In genomic region chr6:109867009-109867969, GRCh38 we compare ENCODE assay signal across 14 cellular contexts.
DNase-seq lines count a peak whose midpoint lies in the region; ATAC-seq and TF ChIP-seq lines count a peak whose summit lies in the region.
"Had no signal": no experiment of that assay in that cellular context is flagged by ENCODE, and none has a peak within 500 bp of the region (broad histone marks: within the 10 kb centered on the region; RNA-seq: fewer than 3 reads in every experiment).

No MANE protein-coding gene starts in this region.

- no peaks in the 10 kb centered on the region for H3K36me3 Mint-ChIP-seq in mesothelial cell of epicardium
- H3K36me3 Mint-ChIP-seq: naive thymus-derived CD4-positive, alpha-beta T cell had no signal

- ATAC-seq in SK-N-SH treated with all-trans-retinoic acid at 6 μM for 48 hours = no peak
- no peak for ATAC-seq in GM21825 (IDR thresholded peaks at IDR 0.05; ENCODE audit: unreplicated experiment)
- no peak for ATAC-seq in GM18870 (IDR thresholded peaks at IDR 0.05; ENCODE audit: unreplicated experiment)
- ATAC-seq: activated CD8-positive, alpha-beta T cell treated with anti-CD3 and anti-CD28 coated beads, Interleukin-2, amount 10 ng/mL, durations not matched to agents 7 days and 5 days; gastroesophageal sphincter; naive thymus-derived CD4-positive, alpha-beta T cell had no signal

- no peak for TF ChIP-seq POLR2A in esophagus muscularis mucosa (IDR thresholded peaks at IDR 0.05; ENCODE audit: low read depth)
- no peak for TF ChIP-seq POLR2A in uterus (IDR thresholded peaks at IDR 0.05)

- H3K4me3 ChIP-seq in SK-N-SH (ENCODE audit: low read depth in 2 of 2, low read length in 1 of 2) (no peak overlapping the region), esophagus muscularis mucosa (no peak overlapping the region), uterus (no peak overlapping the region)
- H3K4me3 ChIP-seq: gastroesophageal sphincter had no signal

- H3K27ac Mint-ChIP-seq in mesothelial cell of epicardium = peak overlapping the region; percentile 69
- H3K27ac Mint-ChIP-seq: activated CD8-positive, alpha-beta T cell treated with anti-CD3 and anti-CD28 coated beads, Interleukin-2, amount 10 ng/mL, durations not matched to agents 7 days and 5 days; naive thymus-derived CD4-positive, alpha-beta T cell had no signal

- H3K4me2 ChIP-seq in SK-N-SH = no peak overlapping the region

- H3K27me3 Mint-ChIP-seq in mesothelial cell of epicardium (ENCODE audit: low read depth) = no peaks in the 10 kb centered on the region

- no peak overlapping the region for H3K27ac ChIP-seq in SK-N-SH (ENCODE audit: low read depth in 2 of 2, low read length in 1 of 2)
- no peak overlapping the region for H3K27ac ChIP-seq in esophagus muscularis mucosa (replicated peaks in 1 of 4)
- H3K27ac ChIP-seq in uterus = peak overlapping the region; percentile 57 to 61
- H3K27ac ChIP-seq: gastroesophageal sphincter had no signal

- no peak for TF ChIP-seq RAD21 in SK-N-SH (IDR thresholded peaks at IDR 0.05; ENCODE audit: low read length)

- intact Hi-C loops in esophagus muscularis mucosa (cut with DNase I) (no loop called here), uterus (cut with DNase I; ENCODE audit: low total_unique reads) (no loop called here)

- H3K27me3 ChIP-seq in SK-N-SH (ENCODE audit: insufficient read depth) = no peaks in the 10 kb centered on the region
- no peaks in the 10 kb centered on the region for H3K27me3 ChIP-seq in esophagus muscularis mucosa
- no peaks in the 10 kb centered on the region for H3K27me3 ChIP-seq in uterus
- H3K27me3 ChIP-seq: gastroesophageal sphincter had no signal

- no peak for TF ChIP-seq EP300 in SK-N-SH (IDR thresholded peaks at IDR 0.05; ENCODE audit: borderline replicate concordance in 1 of 2, low read depth in 1 of 2, low read length in 1 of 2)
- no peak for TF ChIP-seq EP300 in esophagus muscularis mucosa (IDR thresholded peaks at IDR 0.05)

- DNase-seq in SK-N-SH (no peak), esophagus muscularis mucosa (ENCODE audit: extremely low spot score) (peak; percentile 70), mesothelial cell of epicardium (ENCODE audit: low spot score in 2 of 2, unreplicated experiment in 2 of 2) (no peak), uterus (peak; percentile 72 to 77), NCI-H1436 treated with DMSO at 0.1 percent for 48 hours (lab: John Stamatoyannopoulos, UW) (no peak)
- DNase-seq: activated CD8-positive, alpha-beta T cell treated with anti-CD3 and anti-CD28 coated beads, Interleukin-2, amount 10 ng/mL, durations not matched to agents 7 days and 5 days; amniotic stem cell; naive thymus-derived CD4-positive, alpha-beta T cell; NCI-H1436; SIG-M5 had no signal

- no peaks in the 10 kb centered on the region for H3K79me2 ChIP-seq in SK-N-SH (ENCODE audit: insufficient read depth)

- H3K36me3 ChIP-seq in SK-N-SH (replicated peaks in 1 of 2; ENCODE audit: control insufficient read depth in 1 of 2, insufficient read depth in 2 of 2, low read length in 1 of 2) (no peaks in the 10 kb centered on the region), esophagus muscularis mucosa (no peaks in the 10 kb centered on the region), uterus (no peaks in the 10 kb centered on the region)
- H3K36me3 ChIP-seq: gastroesophageal sphincter had no signal

- WGBS in SK-N-SH (ENCODE audit: low lambda C conversion rate) = 29% methylated on average over 7 of the region's 7 CpGs
- WGBS in esophagus muscularis mucosa = 41% methylated on average over 7 of the region's 7 CpGs

- H4K20me1 ChIP-seq in SK-N-SH (ENCODE audit: insufficient read depth) = no peaks in the 10 kb centered on the region

- H3K9me3 ChIP-seq in SK-N-SH = no peaks in the 10 kb centered on the region
- peaks cover 0 to 6% (median 2%) of the 10 kb centered on the region in 4 donors for H3K9me3 ChIP-seq in esophagus muscularis mucosa
- no peaks in the 10 kb centered on the region for H3K9me3 ChIP-seq in uterus

- no peaks in the 10 kb centered on the region for H3F3A ChIP-seq in SK-N-SH (replicated peaks; ENCODE audit: insufficient read depth)

- CTCF ChIA-PET in SK-N-SH (lab: Yijun Ruan, JAX) = no interaction called here

- H3K4me3 Mint-ChIP-seq in mesothelial cell of epicardium = no peak overlapping the region
- H3K4me3 Mint-ChIP-seq: activated CD8-positive, alpha-beta T cell treated with anti-CD3 and anti-CD28 coated beads, Interleukin-2, amount 10 ng/mL, durations not matched to agents 7 days and 5 days; naive thymus-derived CD4-positive, alpha-beta T cell had no signal

- TF ChIP-seq CTCF in SK-N-SH (IDR thresholded peaks at IDR 0.05) (no peak), esophagus muscularis mucosa (IDR thresholded peaks at IDR 0.05) (no peak), mesothelial cell of epicardium (IDR thresholded peaks at IDR 0.05; ENCODE audit: unreplicated experiment) (no peak), uterus (IDR thresholded peaks at IDR 0.05) (no peak)

- peaks cover 2% of the 10 kb centered on the region for H3K9me3 Mint-ChIP-seq in mesothelial cell of epicardium

- H3K9ac ChIP-seq in SK-N-SH = no peak overlapping the region

- H3K4me1 ChIP-seq in SK-N-SH (ENCODE audit: control insufficient read depth in 1 of 2, insufficient read depth in 2 of 2, low read depth in 1 of 2, low read length in 1 of 2) (no peaks in the 10 kb centered on the region; a peak in 1 of 4 replicates), esophagus muscularis mucosa (peaks cover 3 to 7% (median 6%) of the 10 kb centered on the region in 4 donors), uterus (no peaks in the 10 kb centered on the region)

- POLR2A ChIA-PET in SK-N-SH (lab: Yijun Ruan, JAX) = interaction anchor here (0.6 kb wide), 1 partner anchor 48 kb away, joined by 3 read pairs; no protein-coding TSS in a partner anchor

- peaks cover 45% of the 10 kb centered on the region for H3K4me1 Mint-ChIP-seq in mesothelial cell of epicardium
- H3K4me1 Mint-ChIP-seq: naive thymus-derived CD4-positive, alpha-beta T cell had no signal

- no peak overlapping the region for H2AFZ ChIP-seq in SK-N-SH (ENCODE audit: low read depth)

- H3K9me2 ChIP-seq in SK-N-SH = no peaks in the 10 kb centered on the region

TF ChIP-seq in SK-N-SH, 30 proteins besides CTCF, POLR2A, EP300 and RAD21:
- TF ChIP-seq FOXM1 (IDR thresholded peaks at IDR 0.05; ENCODE audit: low read depth) = no peak
- TF ChIP-seq, protein P1, sequence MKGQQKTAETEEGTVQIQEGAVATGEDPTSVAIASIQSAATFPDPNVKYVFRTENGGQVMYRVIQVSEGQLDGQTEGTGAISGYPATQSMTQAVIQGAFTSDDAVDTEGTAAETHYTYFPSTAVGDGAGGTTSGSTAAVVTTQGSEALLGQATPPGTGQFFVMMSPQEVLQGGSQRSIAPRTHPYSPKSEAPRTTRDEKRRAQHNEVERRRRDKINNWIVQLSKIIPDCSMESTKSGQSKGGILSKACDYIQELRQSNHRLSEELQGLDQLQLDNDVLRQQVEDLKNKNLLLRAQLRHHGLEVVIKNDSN (IDR thresholded peaks at IDR 0.05; ENCODE audit: borderline replicate concordance, low read depth) = 0 out of 2 replicates have a peak, but pooled peaks have one; percentile 42

TF ChIP-seq in SK-N-SH treated with all-trans-retinoic acid at 6 μM for 48 hours, 23 proteins besides CTCF, POLR2A, EP300 and RAD21:
- TF ChIP-seq ZFP3 (CRISPR knock-in tag; IDR thresholded peaks at IDR 0.05) = no peak
- no peak for TF ChIP-seq ESRRG (CRISPR knock-in tag; IDR thresholded peaks at IDR 0.05)
- TF ChIP-seq GLIS3 (CRISPR knock-in tag; IDR thresholded peaks at IDR 0.05) = no peak
- no peak for TF ChIP-seq TCF4 (CRISPR knock-in tag; IDR thresholded peaks at IDR 0.05; ENCODE audit: borderline replicate concordance)
- no peak for TF ChIP-seq TSHZ2 (CRISPR knock-in tag; IDR thresholded peaks at IDR 0.05)

Comparison
In these comparisons a context has a peak if more than half of its experiments do, and no peak if none do; other contexts are left out.
1. DNase-seq: peak in esophagus muscularis mucosa (single experiment) and uterus (2 of 2); none in SK-N-SH (single experiment), mesothelial cell of epicardium (0 of 2) and NCI-H1436 treated with DMSO at 0.1 percent for 48 hours (single experiment).
2. H3K27ac ChIP-seq: peak in uterus (2 of 2); none in SK-N-SH (0 of 2) and esophagus muscularis mucosa (0 of 4).